In the genomic region with DNA sequence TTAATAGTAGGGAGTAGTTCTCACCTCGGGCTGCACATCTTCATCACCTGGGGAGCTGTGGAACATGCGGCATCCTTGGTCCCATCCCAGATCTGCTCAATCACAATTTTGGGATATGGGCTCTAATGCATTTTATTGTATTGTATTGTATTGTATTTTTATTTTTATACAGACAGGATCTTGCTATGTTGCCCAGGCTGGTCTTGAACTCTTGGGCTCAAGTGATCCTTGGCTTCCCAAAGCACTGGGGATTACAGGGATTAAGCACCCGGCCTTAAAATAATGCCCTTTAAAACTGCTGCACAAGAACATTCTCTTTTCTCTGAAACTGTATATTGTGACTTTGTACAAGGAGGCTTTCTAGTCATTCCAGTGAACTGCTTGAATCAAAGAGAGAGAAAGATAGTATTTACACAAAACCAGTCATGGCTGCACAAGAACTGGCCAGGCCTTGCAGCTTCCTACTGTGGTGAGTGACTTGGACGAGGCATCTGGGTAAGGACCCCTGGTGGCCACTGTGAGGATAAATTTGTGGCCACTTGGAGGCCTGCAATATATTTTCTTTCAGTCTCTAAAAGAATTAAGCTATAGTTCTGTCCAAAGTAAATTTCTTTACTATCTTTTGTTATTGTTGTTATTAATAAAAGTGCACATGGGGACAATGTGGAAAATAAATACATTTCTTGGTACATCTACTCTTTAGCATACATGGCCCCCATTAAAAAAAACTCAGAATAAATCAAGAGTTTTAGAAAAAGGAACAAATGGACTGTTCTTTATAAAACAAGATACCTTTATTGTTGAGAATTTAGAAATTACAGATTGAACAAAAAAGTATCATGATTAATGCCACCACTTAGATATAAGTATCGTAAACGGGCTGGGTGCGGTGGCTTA, we compare ENCODE assay signal across 2 cellular contexts.
TF ChIP-seq lines count a peak whose summit lies in the region.

No MANE protein-coding gene starts in this region.

TF ChIP-seq in GM23338, 12 proteins besides CTCF, POLR2A, EP300 and RAD21 (continued from another document):
- TF ChIP-seq, protein P1, sequence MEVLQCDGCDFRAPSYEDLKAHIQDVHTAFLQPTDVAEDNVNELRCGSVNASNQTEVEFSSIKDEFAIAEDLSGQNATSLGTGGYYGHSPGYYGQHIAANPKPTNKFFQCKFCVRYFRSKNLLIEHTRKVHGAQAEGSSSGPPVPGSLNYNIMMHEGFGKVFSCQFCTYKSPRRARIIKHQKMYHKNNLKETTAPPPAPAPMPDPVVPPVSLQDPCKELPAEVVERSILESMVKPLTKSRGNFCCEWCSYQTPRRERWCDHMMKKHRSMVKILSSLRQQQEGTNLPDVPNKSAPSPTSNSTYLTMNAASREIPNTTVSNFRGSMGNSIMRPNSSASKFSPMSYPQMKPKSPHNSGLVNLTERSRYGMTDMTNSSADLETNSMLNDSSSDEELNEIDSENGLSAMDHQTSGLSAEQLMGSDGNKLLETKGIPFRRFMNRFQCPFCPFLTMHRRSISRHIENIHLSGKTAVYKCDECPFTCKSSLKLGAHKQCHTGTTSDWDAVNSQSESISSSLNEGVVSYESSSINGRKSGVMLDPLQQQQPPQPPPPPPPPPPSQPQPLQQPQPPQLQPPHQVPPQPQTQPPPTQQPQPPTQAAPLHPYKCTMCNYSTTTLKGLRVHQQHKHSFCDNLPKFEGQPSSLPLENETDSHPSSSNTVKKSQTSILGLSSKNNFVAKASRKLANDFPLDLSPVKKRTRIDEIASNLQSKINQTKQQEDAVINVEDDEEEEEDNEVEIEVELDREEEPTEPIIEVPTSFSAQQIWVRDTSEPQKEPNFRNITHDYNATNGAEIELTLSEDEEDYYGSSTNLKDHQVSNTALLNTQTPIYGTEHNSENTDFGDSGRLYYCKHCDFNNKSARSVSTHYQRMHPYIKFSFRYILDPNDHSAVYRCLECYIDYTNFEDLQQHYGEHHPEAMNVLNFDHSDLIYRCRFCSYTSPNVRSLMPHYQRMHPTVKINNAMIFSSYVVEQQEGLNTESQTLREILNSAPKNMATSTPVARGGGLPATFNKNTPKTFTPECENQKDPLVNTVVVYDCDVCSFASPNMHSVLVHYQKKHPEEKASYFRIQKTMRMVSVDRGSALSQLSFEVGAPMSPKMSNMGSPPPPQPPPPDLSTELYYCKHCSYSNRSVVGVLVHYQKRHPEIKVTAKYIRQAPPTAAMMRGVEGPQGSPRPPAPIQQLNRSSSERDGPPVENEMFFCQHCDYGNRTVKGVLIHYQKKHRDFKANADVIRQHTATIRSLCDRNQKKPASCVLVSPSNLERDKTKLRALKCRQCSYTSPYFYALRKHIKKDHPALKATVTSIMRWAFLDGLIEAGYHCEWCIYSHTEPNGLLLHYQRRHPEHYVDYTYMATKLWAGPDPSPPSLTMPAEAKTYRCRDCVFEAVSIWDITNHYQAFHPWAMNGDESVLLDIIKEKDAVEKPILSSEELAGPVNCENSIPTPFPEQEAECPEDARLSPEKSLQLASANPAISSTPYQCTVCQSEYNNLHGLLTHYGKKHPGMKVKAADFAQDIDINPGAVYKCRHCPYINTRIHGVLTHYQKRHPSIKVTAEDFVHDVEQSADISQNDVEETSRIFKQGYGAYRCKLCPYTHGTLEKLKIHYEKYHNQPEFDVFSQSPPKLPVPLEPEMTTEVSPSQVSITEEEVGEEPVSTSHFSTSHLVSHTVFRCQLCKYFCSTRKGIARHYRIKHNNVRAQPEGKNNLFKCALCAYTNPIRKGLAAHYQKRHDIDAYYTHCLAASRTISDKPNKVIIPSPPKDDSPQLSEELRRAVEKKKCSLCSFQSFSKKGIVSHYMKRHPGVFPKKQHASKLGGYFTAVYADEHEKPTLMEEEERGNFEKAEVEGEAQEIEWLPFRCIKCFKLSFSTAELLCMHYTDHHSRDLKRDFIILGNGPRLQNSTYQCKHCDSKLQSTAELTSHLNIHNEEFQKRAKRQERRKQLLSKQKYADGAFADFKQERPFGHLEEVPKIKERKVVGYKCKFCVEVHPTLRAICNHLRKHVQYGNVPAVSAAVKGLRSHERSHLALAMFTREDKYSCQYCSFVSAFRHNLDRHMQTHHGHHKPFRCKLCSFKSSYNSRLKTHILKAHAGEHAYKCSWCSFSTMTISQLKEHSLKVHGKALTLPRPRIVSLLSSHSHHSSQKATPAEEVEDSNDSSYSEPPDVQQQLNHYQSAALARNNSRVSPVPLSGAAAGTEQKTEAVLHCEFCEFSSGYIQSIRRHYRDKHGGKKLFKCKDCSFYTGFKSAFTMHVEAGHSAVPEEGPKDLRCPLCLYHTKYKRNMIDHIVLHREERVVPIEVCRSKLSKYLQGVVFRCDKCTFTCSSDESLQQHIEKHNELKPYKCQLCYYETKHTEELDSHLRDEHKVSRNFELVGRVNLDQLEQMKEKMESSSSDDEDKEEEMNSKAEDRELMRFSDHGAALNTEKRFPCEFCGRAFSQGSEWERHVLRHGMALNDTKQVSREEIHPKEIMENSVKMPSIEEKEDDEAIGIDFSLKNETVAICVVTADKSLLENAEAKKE (CRISPR knock-in tag; IDR thresholded peaks at IDR 0.05), result no peak
- TF ChIP-seq STAT1 (IDR thresholded peaks at IDR 0.05; ENCODE audit: unreplicated experiment), result no peak
- TF ChIP-seq, protein P2, sequence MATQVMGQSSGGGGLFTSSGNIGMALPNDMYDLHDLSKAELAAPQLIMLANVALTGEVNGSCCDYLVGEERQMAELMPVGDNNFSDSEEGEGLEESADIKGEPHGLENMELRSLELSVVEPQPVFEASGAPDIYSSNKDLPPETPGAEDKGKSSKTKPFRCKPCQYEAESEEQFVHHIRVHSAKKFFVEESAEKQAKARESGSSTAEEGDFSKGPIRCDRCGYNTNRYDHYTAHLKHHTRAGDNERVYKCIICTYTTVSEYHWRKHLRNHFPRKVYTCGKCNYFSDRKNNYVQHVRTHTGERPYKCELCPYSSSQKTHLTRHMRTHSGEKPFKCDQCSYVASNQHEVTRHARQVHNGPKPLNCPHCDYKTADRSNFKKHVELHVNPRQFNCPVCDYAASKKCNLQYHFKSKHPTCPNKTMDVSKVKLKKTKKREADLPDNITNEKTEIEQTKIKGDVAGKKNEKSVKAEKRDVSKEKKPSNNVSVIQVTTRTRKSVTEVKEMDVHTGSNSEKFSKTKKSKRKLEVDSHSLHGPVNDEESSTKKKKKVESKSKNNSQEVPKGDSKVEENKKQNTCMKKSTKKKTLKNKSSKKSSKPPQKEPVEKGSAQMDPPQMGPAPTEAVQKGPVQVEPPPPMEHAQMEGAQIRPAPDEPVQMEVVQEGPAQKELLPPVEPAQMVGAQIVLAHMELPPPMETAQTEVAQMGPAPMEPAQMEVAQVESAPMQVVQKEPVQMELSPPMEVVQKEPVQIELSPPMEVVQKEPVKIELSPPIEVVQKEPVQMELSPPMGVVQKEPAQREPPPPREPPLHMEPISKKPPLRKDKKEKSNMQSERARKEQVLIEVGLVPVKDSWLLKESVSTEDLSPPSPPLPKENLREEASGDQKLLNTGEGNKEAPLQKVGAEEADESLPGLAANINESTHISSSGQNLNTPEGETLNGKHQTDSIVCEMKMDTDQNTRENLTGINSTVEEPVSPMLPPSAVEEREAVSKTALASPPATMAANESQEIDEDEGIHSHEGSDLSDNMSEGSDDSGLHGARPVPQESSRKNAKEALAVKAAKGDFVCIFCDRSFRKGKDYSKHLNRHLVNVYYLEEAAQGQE (IDR thresholded peaks at IDR 0.05; ENCODE audit: unreplicated experiment), result no peak
- no peak for TF ChIP-seq CREB1 (CRISPR knock-in tag; IDR thresholded peaks at IDR 0.05; ENCODE audit: low read depth)
- TF ChIP-seq, protein P3, sequence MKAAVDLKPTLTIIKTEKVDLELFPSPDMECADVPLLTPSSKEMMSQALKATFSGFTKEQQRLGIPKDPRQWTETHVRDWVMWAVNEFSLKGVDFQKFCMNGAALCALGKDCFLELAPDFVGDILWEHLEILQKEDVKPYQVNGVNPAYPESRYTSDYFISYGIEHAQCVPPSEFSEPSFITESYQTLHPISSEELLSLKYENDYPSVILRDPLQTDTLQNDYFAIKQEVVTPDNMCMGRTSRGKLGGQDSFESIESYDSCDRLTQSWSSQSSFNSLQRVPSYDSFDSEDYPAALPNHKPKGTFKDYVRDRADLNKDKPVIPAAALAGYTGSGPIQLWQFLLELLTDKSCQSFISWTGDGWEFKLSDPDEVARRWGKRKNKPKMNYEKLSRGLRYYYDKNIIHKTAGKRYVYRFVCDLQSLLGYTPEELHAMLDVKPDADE (IDR thresholded peaks at IDR 0.05), result no peak

TF ChIP-seq in GM12878, 131 proteins besides CTCF, POLR2A, EP300 and RAD21 (continued from another document):
- TF ChIP-seq, protein P4, sequence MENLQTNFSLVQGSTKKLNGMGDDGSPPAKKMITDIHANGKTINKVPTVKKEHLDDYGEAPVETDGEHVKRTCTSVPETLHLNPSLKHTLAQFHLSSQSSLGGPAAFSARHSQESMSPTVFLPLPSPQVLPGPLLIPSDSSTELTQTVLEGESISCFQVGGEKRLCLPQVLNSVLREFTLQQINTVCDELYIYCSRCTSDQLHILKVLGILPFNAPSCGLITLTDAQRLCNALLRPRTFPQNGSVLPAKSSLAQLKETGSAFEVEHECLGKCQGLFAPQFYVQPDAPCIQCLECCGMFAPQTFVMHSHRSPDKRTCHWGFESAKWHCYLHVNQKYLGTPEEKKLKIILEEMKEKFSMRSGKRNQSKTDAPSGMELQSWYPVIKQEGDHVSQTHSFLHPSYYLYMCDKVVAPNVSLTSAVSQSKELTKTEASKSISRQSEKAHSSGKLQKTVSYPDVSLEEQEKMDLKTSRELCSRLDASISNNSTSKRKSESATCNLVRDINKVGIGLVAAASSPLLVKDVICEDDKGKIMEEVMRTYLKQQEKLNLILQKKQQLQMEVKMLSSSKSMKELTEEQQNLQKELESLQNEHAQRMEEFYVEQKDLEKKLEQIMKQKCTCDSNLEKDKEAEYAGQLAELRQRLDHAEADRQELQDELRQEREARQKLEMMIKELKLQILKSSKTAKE (IDR thresholded peaks at IDR 0.05; ENCODE audit: low read depth, poor library complexity, severe bottlenecking), result no peak
- TF ChIP-seq RUNX3 (IDR thresholded peaks at IDR 0.05; ENCODE audit: low read length), result peak; percentile 63
- TF ChIP-seq POLR2AphosphoS5 (IDR thresholded peaks at IDR 0.05; ENCODE audit: low read length), result no peak
- TF ChIP-seq NFYA (IDR thresholded peaks at IDR 0.05; ENCODE audit: borderline replicate concordance, low read depth, low read length), result no peak
- TF ChIP-seq DPF2 (IDR thresholded peaks at IDR 0.05), result no peak
- TF ChIP-seq, protein P5, sequence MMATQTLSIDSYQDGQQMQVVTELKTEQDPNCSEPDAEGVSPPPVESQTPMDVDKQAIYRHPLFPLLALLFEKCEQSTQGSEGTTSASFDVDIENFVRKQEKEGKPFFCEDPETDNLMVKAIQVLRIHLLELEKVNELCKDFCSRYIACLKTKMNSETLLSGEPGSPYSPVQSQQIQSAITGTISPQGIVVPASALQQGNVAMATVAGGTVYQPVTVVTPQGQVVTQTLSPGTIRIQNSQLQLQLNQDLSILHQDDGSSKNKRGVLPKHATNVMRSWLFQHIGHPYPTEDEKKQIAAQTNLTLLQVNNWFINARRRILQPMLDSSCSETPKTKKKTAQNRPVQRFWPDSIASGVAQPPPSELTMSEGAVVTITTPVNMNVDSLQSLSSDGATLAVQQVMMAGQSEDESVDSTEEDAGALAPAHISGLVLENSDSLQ (IDR thresholded peaks at IDR 0.05), result peak; percentile 62
- TF ChIP-seq SMC3 (IDR thresholded peaks at IDR 0.05; ENCODE audit: borderline replicate concordance, low read length), result peak; percentile 81
- peak; percentile 85 for TF ChIP-seq YY1 (IDR thresholded peaks at IDR 0.05; ENCODE audit: low read depth, low read length)
- no peak for TF ChIP-seq MTA3 (IDR thresholded peaks at IDR 0.05; ENCODE audit: borderline replicate concordance, low read length)
- TF ChIP-seq TARDBP (IDR thresholded peaks at IDR 0.05; ENCODE audit: borderline replicate concordance), result no peak
- TF ChIP-seq ESRRA (IDR thresholded peaks at IDR 0.05; ENCODE audit: low read length), result no peak
- TF ChIP-seq, protein P6, sequence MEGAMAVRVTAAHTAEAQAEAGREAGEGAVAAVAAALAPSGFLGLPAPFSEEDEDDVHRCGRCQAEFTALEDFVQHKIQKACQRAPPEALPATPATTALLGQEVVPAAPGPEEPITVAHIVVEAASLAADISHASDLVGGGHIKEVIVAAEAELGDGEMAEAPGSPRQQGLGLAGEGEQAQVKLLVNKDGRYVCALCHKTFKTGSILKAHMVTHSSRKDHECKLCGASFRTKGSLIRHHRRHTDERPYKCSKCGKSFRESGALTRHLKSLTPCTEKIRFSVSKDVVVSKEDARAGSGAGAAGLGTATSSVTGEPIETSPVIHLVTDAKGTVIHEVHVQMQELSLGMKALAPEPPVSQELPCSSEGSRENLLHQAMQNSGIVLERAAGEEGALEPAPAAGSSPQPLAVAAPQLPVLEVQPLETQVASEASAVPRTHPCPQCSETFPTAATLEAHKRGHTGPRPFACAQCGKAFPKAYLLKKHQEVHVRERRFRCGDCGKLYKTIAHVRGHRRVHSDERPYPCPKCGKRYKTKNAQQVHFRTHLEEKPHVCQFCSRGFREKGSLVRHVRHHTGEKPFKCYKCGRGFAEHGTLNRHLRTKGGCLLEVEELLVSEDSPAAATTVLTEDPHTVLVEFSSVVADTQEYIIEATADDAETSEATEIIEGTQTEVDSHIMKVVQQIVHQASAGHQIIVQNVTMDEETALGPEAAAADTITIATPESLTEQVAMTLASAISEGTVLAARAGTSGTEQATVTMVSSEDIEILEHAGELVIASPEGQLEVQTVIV (IDR thresholded peaks at IDR 0.05; ENCODE audit: borderline replicate concordance, partially characterized antibody), result no peak
- 0 out of 2 replicates have a peak, but pooled peaks have one; percentile 26 for TF ChIP-seq CREB1 (IDR thresholded peaks at IDR 0.05; ENCODE audit: low read depth)
- no peak for TF ChIP-seq RFX5 (IDR thresholded peaks at IDR 0.05; ENCODE audit: low read depth, low read length)
- TF ChIP-seq, protein P7, sequence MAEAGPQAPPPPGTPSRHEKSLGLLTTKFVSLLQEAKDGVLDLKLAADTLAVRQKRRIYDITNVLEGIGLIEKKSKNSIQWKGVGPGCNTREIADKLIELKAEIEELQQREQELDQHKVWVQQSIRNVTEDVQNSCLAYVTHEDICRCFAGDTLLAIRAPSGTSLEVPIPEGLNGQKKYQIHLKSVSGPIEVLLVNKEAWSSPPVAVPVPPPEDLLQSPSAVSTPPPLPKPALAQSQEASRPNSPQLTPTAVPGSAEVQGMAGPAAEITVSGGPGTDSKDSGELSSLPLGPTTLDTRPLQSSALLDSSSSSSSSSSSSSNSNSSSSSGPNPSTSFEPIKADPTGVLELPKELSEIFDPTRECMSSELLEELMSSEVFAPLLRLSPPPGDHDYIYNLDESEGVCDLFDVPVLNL (IDR thresholded peaks at IDR 0.05; ENCODE audit: low read depth, low read length), result no peak
- TF ChIP-seq ATF7 (IDR thresholded peaks at IDR 0.05; ENCODE audit: low read depth), result no peak
- no peak for TF ChIP-seq IKZF2 (IDR thresholded peaks at IDR 0.05)
TF ChIP-seq in GM12878: peak in this region for 5.
